Comparison of ENCODE assay signal across 1 cellular context in the genomic region with DNA sequence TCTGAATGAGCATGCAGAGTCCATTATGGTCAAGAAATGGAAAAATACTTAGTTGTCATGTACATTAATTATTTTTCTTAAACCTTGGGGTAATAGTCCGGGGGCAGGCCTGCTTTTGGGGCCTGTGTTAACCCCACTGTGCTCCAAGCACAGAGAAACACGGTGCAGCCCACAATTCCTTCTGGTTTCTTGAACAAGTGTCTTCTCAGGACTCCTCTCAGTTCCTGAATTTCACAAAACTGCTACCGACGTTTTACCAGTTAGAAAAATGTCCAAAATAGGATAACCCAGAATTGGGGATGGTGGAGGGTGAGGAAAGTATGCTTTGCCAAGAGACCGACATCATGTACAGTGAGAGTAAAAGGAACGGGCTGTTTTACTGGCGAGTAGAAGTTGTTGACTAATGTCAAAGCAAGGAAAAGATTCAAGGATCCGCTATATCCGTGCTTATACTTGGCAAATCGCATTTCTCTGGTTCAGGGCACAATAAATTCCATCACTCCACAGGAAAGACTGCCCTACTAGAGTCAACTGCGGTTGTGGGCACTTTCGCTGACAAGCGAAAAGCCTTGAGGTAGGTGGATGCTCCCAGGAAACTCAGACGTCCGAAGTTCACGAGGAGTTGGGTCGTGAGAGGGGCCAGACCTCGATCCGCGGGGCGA.
A peak's percentile ranks its signal among the peaks of the same experiment; 100 is the strongest.
TF ChIP-seq lines count a peak whose summit lies in the region.

No MANE protein-coding gene starts in this region.

TF ChIP-seq in HepG2, 621 proteins besides CTCF, POLR2A, EP300 and RAD21:
- TF ChIP-seq TMF1 (CRISPR knock-in tag; IDR thresholded peaks at IDR 0.05; ENCODE audit: low read depth) (peak; percentile 79; the same call in 1 of the 2 replicates), ETV5 (CRISPR knock-in tag; IDR thresholded peaks at IDR 0.05; ENCODE audit: borderline replicate concordance) (no peak), NR2F1 (CRISPR knock-in tag; IDR thresholded peaks at IDR 0.05) (no peak), ZNF564 (CRISPR knock-in tag; IDR thresholded peaks at IDR 0.05) (no peak), SNAI1 (CRISPR knock-in tag; IDR thresholded peaks at IDR 0.05; ENCODE audit: borderline replicate concordance) (no peak), ZNF766 (CRISPR knock-in tag; IDR thresholded peaks at IDR 0.05; ENCODE audit: borderline replicate concordance) (no peak), CREB1 (IDR thresholded peaks at IDR 0.05) (no peak), CREB1 (CRISPR knock-in tag; IDR thresholded peaks at IDR 0.05) (no peak), ZNF674 (CRISPR knock-in tag; IDR thresholded peaks at IDR 0.05; ENCODE audit: low read depth) (0 out of 2 replicates have a peak, but pooled peaks have one; percentile 15), ARID2 (CRISPR knock-in tag; IDR thresholded peaks at IDR 0.05; ENCODE audit: borderline replicate concordance) (no peak), JUN (CRISPR knock-in tag; IDR thresholded peaks at IDR 0.05) (0 out of 2 replicates have a peak, but pooled peaks have one; percentile 24), NR1H2 (CRISPR knock-in tag; IDR thresholded peaks at IDR 0.05; ENCODE audit: borderline replicate concordance, low read depth) (no peak), CAMTA2 (CRISPR knock-in tag; IDR thresholded peaks at IDR 0.05; ENCODE audit: borderline replicate concordance) (no peak), CBX5 (CRISPR knock-in tag; IDR thresholded peaks at IDR 0.05; ENCODE audit: borderline replicate concordance) (0 out of 2 replicates have a peak, but pooled peaks have one; percentile 16), TSC22D2 (CRISPR knock-in tag; IDR thresholded peaks at IDR 0.05; ENCODE audit: borderline replicate concordance) (no peak), DMAP1 (CRISPR knock-in tag; IDR thresholded peaks at IDR 0.05) (no peak), ZBTB3 (CRISPR knock-in tag; IDR thresholded peaks at IDR 0.05; ENCODE audit: borderline replicate concordance, low read depth) (peak; percentile 54; the same call in 1 of the 2 replicates), TCF7L2 (IDR thresholded peaks at IDR 0.05; ENCODE audit: low read depth, low read length) (no peak), ZSCAN29 (CRISPR knock-in tag; conservative IDR thresholded peaks at IDR 0.05) (peak; percentile 57; the same call in 1 of the 2 replicates), ZNF678 (CRISPR knock-in tag; IDR thresholded peaks at IDR 0.05) (0 out of 2 replicates have a peak, but pooled peaks have one; percentile 27), HCFC1 (IDR thresholded peaks at IDR 0.05; ENCODE audit: low read depth, low read length) (no peak), PRMT3 (CRISPR knock-in tag; IDR thresholded peaks at IDR 0.05; ENCODE audit: borderline replicate concordance, low read depth) (no peak), ISX (CRISPR knock-in tag; conservative IDR thresholded peaks at IDR 0.05) (no peak), ZNF879 (CRISPR knock-in tag; IDR thresholded peaks at IDR 0.05) (0 out of 2 replicates have a peak, but pooled peaks have one; percentile 49), ZNF598 (CRISPR knock-in tag; IDR thresholded peaks at IDR 0.05; ENCODE audit: borderline replicate concordance) (no peak), ZNF530 (CRISPR knock-in tag; IDR thresholded peaks at IDR 0.05; ENCODE audit: low read depth) (0 out of 2 replicates have a peak, but pooled peaks have one; percentile 31)
- TF ChIP-seq, protein P1, sequence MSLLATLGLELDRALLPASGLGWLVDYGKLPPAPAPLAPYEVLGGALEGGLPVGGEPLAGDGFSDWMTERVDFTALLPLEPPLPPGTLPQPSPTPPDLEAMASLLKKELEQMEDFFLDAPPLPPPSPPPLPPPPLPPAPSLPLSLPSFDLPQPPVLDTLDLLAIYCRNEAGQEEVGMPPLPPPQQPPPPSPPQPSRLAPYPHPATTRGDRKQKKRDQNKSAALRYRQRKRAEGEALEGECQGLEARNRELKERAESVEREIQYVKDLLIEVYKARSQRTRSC (CRISPR knock-in tag; IDR thresholded peaks at IDR 0.05; ENCODE audit: low read depth), result no peak
- TF ChIP-seq, protein P2, sequence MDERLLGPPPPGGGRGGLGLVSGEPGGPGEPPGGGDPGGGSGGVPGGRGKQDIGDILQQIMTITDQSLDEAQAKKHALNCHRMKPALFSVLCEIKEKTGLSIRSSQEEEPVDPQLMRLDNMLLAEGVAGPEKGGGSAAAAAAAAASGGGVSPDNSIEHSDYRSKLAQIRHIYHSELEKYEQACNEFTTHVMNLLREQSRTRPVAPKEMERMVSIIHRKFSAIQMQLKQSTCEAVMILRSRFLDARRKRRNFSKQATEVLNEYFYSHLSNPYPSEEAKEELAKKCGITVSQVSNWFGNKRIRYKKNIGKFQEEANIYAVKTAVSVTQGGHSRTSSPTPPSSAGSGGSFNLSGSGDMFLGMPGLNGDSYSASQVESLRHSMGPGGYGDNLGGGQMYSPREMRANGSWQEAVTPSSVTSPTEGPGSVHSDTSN (CRISPR knock-in tag; IDR thresholded peaks at IDR 0.05), result no peak
- TF ChIP-seq, protein P3, sequence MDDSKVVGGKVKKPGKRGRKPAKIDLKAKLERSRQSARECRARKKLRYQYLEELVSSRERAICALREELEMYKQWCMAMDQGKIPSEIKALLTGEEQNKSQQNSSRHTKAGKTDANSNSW (CRISPR knock-in tag; IDR thresholded peaks at IDR 0.05; ENCODE audit: borderline replicate concordance), result 0 out of 2 replicates have a peak, but pooled peaks have one; percentile 54
- TF ChIP-seq, protein P4, sequence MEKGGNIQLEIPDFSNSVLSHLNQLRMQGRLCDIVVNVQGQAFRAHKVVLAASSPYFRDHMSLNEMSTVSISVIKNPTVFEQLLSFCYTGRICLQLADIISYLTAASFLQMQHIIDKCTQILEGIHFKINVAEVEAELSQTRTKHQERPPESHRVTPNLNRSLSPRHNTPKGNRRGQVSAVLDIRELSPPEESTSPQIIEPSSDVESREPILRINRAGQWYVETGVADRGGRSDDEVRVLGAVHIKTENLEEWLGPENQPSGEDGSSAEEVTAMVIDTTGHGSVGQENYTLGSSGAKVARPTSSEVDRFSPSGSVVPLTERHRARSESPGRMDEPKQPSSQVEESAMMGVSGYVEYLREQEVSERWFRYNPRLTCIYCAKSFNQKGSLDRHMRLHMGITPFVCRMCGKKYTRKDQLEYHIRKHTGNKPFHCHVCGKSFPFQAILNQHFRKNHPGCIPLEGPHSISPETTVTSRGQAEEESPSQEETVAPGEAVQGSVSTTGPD (CRISPR knock-in tag; IDR thresholded peaks at IDR 0.05), result 0 out of 2 replicates have a peak, but pooled peaks have one; percentile 12
